In genomic region chr6:2518029-2518428, GRCh38 we compare ENCODE assay signal across 23 cellular contexts.
"Had no signal": no experiment of that assay in that cellular context is flagged by ENCODE, and none has a peak within 500 bp of the region (broad histone marks: within the 10 kb centered on the region; RNA-seq: fewer than 3 reads in every experiment).

No MANE protein-coding gene starts in this region.

- H3K27ac Mint-ChIP-seq: IgD-negative memory B cell had no signal

- DNase-seq: Kasumi-1, MM.1S, NCI-H1105, NCI-H1417, NCI-H1436 treated with DMSO at 0.1 percent for 48 hours, NCI-H1694, NCI-H187 treated with DMSO at 0.1 percent for 48 hours, NCI-H2029 treated with DMSO at 0.1 percent for 48 hours, NCI-H2171 treated with DMSO at 0.1 percent for 48 hours, NCI-H345, NCI-H446 treated with DMSO at 0.1 percent for 48 hours, NCI-H524, NCI-H526 treated with DMSO at 0.1 percent for 48 hours, NCI-H748 treated with DMSO at 0.1 percent for 48 hours, SHP77 had no signal

- H3K4me2 ChIP-seq: KMS-11 had no signal

- H3K27ac ChIP-seq: HL-60, KMS-11, RWPE1 had no signal

- H3K36me3 Mint-ChIP-seq: IgD-negative memory B cell had no signal

- ATAC-seq: K562, Panc1, SK-N-SH treated with all-trans-retinoic acid at 6 μM for 48 hours had no signal

- FAIRE-seq: HTR-8/SVneo, K562 had no signal

- H3K4me3 ChIP-seq: K562 had no signal
